In genomic region chr12:48442191-48442828, GRCh38 we compare ENCODE assay signal across 1 cellular context.
TF ChIP-seq lines count a peak whose summit lies in the region.

No MANE protein-coding gene starts in this region.

TF ChIP-seq in K562, 482 proteins besides CTCF, POLR2A, EP300 and RAD21:
- TF ChIP-seq, protein P1, sequence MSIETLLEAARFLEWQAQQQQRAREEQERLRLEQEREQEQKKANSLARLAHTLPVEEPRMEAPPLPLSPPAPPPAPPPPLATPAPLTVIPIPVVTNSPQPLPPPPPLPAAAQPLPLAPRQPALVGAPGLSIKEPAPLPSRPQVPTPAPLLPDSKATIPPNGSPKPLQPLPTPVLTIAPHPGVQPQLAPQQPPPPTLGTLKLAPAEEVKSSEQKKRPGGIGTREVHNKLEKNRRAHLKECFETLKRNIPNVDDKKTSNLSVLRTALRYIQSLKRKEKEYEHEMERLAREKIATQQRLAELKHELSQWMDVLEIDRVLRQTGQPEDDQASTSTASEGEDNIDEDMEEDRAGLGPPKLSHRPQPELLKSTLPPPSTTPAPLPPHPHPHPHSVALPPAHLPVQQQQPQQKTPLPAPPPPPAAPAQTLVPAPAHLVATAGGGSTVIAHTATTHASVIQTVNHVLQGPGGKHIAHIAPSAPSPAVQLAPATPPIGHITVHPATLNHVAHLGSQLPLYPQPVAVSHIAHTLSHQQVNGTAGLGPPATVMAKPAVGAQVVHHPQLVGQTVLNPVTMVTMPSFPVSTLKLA (conservative IDR thresholded peaks at IDR 0.05) = no peak
- TF ChIP-seq ZNF589 (CRISPR knock-in tag; IDR thresholded peaks at IDR 0.05; ENCODE audit: low read depth) = no peak
- TF ChIP-seq ZNF316 (IDR thresholded peaks at IDR 0.05) = peak; percentile 50
- no peak for TF ChIP-seq PURB (CRISPR knock-in tag; IDR thresholded peaks at IDR 0.05; ENCODE audit: low read depth)
- TF ChIP-seq MAFG (tag; conservative IDR thresholded peaks at IDR 0.05) = peak; percentile 41
- peak; percentile 54; the same call in 1 of the 2 replicates for TF ChIP-seq C11orf30 (IDR thresholded peaks at IDR 0.05; ENCODE audit: low read depth)
